ENCODE assay signal across 9 cellular contexts in the genomic region with DNA sequence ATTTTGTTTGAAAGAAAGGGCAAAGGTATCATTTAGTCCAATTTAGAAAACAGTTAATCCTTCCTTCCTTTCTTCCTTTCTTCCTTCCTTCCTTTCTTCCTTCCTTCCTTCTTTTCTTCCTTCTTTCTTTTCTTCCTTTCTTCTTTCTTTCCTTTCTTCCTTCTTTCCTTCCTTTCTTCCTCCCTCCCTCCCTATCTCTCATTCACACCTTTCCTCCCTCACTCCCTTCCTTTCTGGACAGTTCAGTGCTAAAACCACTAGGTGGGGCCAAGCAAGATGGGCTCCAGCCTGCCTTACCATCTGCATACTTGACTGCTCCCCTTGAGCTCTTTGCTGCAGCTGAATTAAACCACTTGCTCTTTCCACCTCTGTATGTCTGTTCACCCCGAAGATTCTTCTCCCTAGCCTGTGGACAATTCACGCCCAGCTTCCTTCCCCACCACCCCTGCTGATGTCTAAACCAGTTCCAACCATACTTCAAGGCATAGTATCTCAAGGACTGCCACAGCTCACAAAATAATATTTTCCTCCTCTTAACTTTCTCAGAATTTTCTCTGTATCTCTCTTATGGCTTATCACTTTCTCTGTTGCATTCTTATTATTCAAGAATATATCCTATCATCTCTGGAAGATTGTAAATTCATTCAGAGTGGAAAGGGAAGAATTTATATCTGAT.
DNase-seq lines count a peak whose midpoint lies in the region; ATAC-seq, FAIRE-seq and TF ChIP-seq lines count a peak whose summit lies in the region.
"Had no signal": no experiment of that assay in that cellular context is flagged by ENCODE, and none has a peak within 500 bp of the region (broad histone marks: within the 10 kb centered on the region; RNA-seq: fewer than 3 reads in every experiment).

No MANE protein-coding gene starts in this region.

- H3K4me2 ChIP-seq in GM23338: no peak overlapping the region

- H3K9ac ChIP-seq in kidney (ENCODE audit: low read length in 2 of 2): no peak overlapping the region

- H3K27ac ChIP-seq in GM23338 (ENCODE audit: low read depth) (no peak overlapping the region), kidney (ENCODE audit: low read depth in 2 of 2, low read length in 2 of 2) (no peak overlapping the region)
- H3K27ac ChIP-seq: SJSA1 had no signal

- no peaks in the 10 kb centered on the region for H3K36me3 ChIP-seq in GM23338 (ENCODE audit: insufficient read depth)
- H3K36me3 ChIP-seq in kidney (ENCODE audit: control insufficient read depth in 1 of 2, insufficient read depth in 2 of 2, low read length in 2 of 2): no peaks in the 10 kb centered on the region
- H3K36me3 ChIP-seq: SJSA1 had no signal

- H3K36me3 Mint-ChIP-seq in GM23338 (ENCODE audit: low read depth) (no peaks in the 10 kb centered on the region), glutamatergic neuron (ENCODE audit: unreplicated experiment) (no peaks in the 10 kb centered on the region)

- no peaks in the 10 kb centered on the region for H3K9me2 ChIP-seq in GM23338 (ENCODE audit: insufficient read depth)

- no peaks in the 10 kb centered on the region for H3K27me3 Mint-ChIP-seq in GM23338 (ENCODE audit: insufficient read depth, low read depth, poor library complexity)
- H3K27me3 Mint-ChIP-seq in glutamatergic neuron (ENCODE audit: unreplicated experiment): no peaks in the 10 kb centered on the region

- H3K4me1 ChIP-seq in GM23338 (ENCODE audit: insufficient read depth): no peaks in the 10 kb centered on the region
- H3K4me1 ChIP-seq in kidney (ENCODE audit: control insufficient read depth in 1 of 2, insufficient read depth in 1 of 2, low read depth in 1 of 2, low read length in 2 of 2): no peaks in the 10 kb centered on the region
- H3K4me1 ChIP-seq: SJSA1 had no signal

- H3K27me3 ChIP-seq in GM23338 (ENCODE audit: insufficient read depth): no peaks in the 10 kb centered on the region
- H3K27me3 ChIP-seq: SJSA1 had no signal

- H2AFZ ChIP-seq in GM23338: peak overlapping the region; percentile 72; the same call in 1 of the 2 replicates

- H3K4me3 Mint-ChIP-seq in GM23338: no peak overlapping the region
- no peak overlapping the region for H3K4me3 Mint-ChIP-seq in glutamatergic neuron (ENCODE audit: unreplicated experiment)

- no peaks in the 10 kb centered on the region for H3F3A ChIP-seq in GM23338 (replicated peaks; ENCODE audit: low read depth)

- H3K4me3 ChIP-seq in GM23338 (no peak overlapping the region), kidney (ENCODE audit: low read length in 2 of 2) (no peak overlapping the region)
- H3K4me3 ChIP-seq: SJSA1 had no signal

- H4K20me1 ChIP-seq in GM23338 (replicated peaks; ENCODE audit: insufficient read depth): no peaks in the 10 kb centered on the region

- H3K27ac Mint-ChIP-seq in GM23338: peak overlapping the region; percentile 35; the same call in 1 of the 2 replicates
- H3K27ac Mint-ChIP-seq in glutamatergic neuron (ENCODE audit: unreplicated experiment): no peak overlapping the region

- ATAC-seq in GM23338: peak; percentile 99
- ATAC-seq in HG03442 (IDR thresholded peaks at IDR 0.05; ENCODE audit: unreplicated experiment): no peak
- ATAC-seq in HG03196 (IDR thresholded peaks at IDR 0.05; ENCODE audit: unreplicated experiment): no peak

- H3K9me3 Mint-ChIP-seq in GM23338 (no peaks in the 10 kb centered on the region), glutamatergic neuron (ENCODE audit: unreplicated experiment) (no peaks in the 10 kb centered on the region)

- intact Hi-C loops in kidney (cut with DNase I): no loop called here

- no peak for FAIRE-seq in kidney (lab: Jason Lieb, UNC)

- peak; percentile 19 for DNase-seq in ELF-1 (ENCODE audit: low read depth, low spot score)
- DNase-seq in GM23338 (ENCODE audit: low spot score): peak; percentile 83
- peak; percentile 73 for DNase-seq in OCI-M1 (lab: John Stamatoyannopoulos, UW)
- DNase-seq in glutamatergic neuron: peak; percentile 38
- no peak for DNase-seq in kidney
- no peak for DNase-seq in hepatic stellate cell (ENCODE audit: low spot score)

- peak; percentile 81 to 90 for TF ChIP-seq CTCF in GM23338 (conservative IDR thresholded peaks at IDR 0.05; ENCODE audit: low read depth in 2 of 2)
- peak; percentile 74 for TF ChIP-seq CTCF in glutamatergic neuron (IDR thresholded peaks at IDR 0.05; ENCODE audit: partially characterized antibody, unreplicated experiment)
- TF ChIP-seq CTCF in kidney (IDR thresholded peaks at IDR 0.05; ENCODE audit: borderline replicate concordance, extremely low read depth, insufficient read depth): no peak

- H3K4me1 Mint-ChIP-seq in GM23338: peaks cover 4% of the 10 kb centered on the region; the same call in 2 of the 3 replicates
- no peaks in the 10 kb centered on the region for H3K4me1 Mint-ChIP-seq in glutamatergic neuron (ENCODE audit: low read depth, unreplicated experiment)

- no peaks in the 10 kb centered on the region for H3K79me2 ChIP-seq in GM23338 (replicated peaks; ENCODE audit: insufficient read depth)

- H3K9me3 ChIP-seq in kidney (ENCODE audit: control insufficient read depth in 1 of 2, low read length in 2 of 2): no peaks in the 10 kb centered on the region
- H3K9me3 ChIP-seq: SJSA1 had no signal

TF ChIP-seq in GM23338, 12 proteins besides CTCF, POLR2A, EP300 and RAD21:
- no peak for TF ChIP-seq POLR2AphosphoS5 (IDR thresholded peaks at IDR 0.05; ENCODE audit: low read depth)
- TF ChIP-seq ZNF114 (CRISPR knock-in tag; IDR thresholded peaks at IDR 0.05): no peak
- no peak for TF ChIP-seq CREB1 (CRISPR knock-in tag; IDR thresholded peaks at IDR 0.05; ENCODE audit: low read depth)
- TF ChIP-seq, protein P1, sequence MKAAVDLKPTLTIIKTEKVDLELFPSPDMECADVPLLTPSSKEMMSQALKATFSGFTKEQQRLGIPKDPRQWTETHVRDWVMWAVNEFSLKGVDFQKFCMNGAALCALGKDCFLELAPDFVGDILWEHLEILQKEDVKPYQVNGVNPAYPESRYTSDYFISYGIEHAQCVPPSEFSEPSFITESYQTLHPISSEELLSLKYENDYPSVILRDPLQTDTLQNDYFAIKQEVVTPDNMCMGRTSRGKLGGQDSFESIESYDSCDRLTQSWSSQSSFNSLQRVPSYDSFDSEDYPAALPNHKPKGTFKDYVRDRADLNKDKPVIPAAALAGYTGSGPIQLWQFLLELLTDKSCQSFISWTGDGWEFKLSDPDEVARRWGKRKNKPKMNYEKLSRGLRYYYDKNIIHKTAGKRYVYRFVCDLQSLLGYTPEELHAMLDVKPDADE (IDR thresholded peaks at IDR 0.05): no peak
- no peak for TF ChIP-seq EZH2 (IDR thresholded peaks at IDR 0.05; ENCODE audit: low read depth, unreplicated experiment)
- TF ChIP-seq, protein P2, sequence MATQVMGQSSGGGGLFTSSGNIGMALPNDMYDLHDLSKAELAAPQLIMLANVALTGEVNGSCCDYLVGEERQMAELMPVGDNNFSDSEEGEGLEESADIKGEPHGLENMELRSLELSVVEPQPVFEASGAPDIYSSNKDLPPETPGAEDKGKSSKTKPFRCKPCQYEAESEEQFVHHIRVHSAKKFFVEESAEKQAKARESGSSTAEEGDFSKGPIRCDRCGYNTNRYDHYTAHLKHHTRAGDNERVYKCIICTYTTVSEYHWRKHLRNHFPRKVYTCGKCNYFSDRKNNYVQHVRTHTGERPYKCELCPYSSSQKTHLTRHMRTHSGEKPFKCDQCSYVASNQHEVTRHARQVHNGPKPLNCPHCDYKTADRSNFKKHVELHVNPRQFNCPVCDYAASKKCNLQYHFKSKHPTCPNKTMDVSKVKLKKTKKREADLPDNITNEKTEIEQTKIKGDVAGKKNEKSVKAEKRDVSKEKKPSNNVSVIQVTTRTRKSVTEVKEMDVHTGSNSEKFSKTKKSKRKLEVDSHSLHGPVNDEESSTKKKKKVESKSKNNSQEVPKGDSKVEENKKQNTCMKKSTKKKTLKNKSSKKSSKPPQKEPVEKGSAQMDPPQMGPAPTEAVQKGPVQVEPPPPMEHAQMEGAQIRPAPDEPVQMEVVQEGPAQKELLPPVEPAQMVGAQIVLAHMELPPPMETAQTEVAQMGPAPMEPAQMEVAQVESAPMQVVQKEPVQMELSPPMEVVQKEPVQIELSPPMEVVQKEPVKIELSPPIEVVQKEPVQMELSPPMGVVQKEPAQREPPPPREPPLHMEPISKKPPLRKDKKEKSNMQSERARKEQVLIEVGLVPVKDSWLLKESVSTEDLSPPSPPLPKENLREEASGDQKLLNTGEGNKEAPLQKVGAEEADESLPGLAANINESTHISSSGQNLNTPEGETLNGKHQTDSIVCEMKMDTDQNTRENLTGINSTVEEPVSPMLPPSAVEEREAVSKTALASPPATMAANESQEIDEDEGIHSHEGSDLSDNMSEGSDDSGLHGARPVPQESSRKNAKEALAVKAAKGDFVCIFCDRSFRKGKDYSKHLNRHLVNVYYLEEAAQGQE (IDR thresholded peaks at IDR 0.05; ENCODE audit: unreplicated experiment): no peak
- TF ChIP-seq STAT1 (IDR thresholded peaks at IDR 0.05; ENCODE audit: unreplicated experiment): no peak
- no peak for TF ChIP-seq JUNB (IDR thresholded peaks at IDR 0.05; ENCODE audit: unreplicated experiment)
- no peak for TF ChIP-seq NANOG (IDR thresholded peaks at IDR 0.05; ENCODE audit: borderline replicate concordance)
- TF ChIP-seq EZH2phosphoT487 (IDR thresholded peaks at IDR 0.05; ENCODE audit: unreplicated experiment): no peak

Comparison
In these comparisons a context has a peak if more than half of its experiments do, and no peak if none do; other contexts are left out.
1. DNase-seq: peak in ELF-1 (single experiment), GM23338 (single experiment), OCI-M1 (single experiment) and glutamatergic neuron (single experiment); none in kidney (single experiment) and hepatic stellate cell (single experiment).